ENCODE assay signal across 27 cellular contexts in the genomic region with DNA sequence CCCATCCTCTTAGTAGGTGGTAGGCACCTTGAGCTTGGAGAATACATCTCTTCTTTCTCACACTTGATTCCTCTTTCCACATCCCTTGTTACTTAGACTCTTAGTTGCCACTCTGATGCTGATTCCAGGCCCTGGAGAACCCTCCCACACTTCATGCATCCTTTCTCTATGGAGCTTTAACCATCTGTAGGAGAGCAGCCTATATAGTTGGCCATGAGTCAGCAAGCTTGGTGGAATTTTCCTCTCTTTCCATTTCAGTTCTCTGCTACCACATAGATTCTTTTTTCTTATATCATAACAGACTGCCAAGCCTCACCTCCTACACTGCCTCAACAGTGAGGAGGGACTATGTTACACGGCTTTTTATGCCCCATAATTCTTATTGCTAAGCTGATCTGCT.
"Had no signal": no experiment of that assay in that cellular context is flagged by ENCODE, and none has a peak within 500 bp of the region (broad histone marks: within the 10 kb centered on the region; RNA-seq: fewer than 3 reads in every experiment).

No MANE protein-coding gene starts in this region.

- H3K4me3 ChIP-seq: cardiac muscle cell, coronary artery, dorsolateral prefrontal cortex, heart right ventricle, neural progenitor cell, right lobe of liver, thyroid gland, upper lobe of right lung had no signal

- ATAC-seq: activated naive CD4-positive, alpha-beta T cell treated with anti-CD3 and anti-CD28 coated beads, Interleukin-2, amount 50 U/mL, for 72 hours; activated T-cell treated with anti-CD3 and anti-CD28 coated beads, Interleukin-2, amount 50 U/mL, for 72 hours; effector memory CD8-positive, alpha-beta T cell; esophagus mucosa; foreskin keratinocyte; heart right ventricle; left ventricle myocardium superior; naive thymus-derived CD8-positive, alpha-beta T cell; right lobe of liver; stimulated activated naive CD8-positive, alpha-beta T cell treated with anti-CD3 and anti-CD28 coated beads, Interleukin-15, Interleukin-2, amounts not matched to agents 100 U/mL and 50 U/mL, for 24 hours; upper lobe of right lung had no signal

- H3K4me3 Mint-ChIP-seq: activated T-cell treated with anti-CD3 and anti-CD28 coated beads, Interleukin-2, amount 50 U/mL, for 72 hours; effector memory CD8-positive, alpha-beta T cell; mesothelial cell of epicardium; naive thymus-derived CD8-positive, alpha-beta T cell; neural progenitor cell had no signal

- H3K4me2 ChIP-seq: neural progenitor cell had no signal

- H3K27me3 Mint-ChIP-seq: effector memory CD8-positive, alpha-beta T cell; naive thymus-derived CD8-positive, alpha-beta T cell; progenitor cell of endocrine pancreas had no signal

- H2AFZ ChIP-seq: neural progenitor cell had no signal

- H3K9me3 ChIP-seq: heart right ventricle, thyroid gland, upper lobe of right lung had no signal

- H3K4me1 Mint-ChIP-seq: mesothelial cell of epicardium; naive thymus-derived CD8-positive, alpha-beta T cell; neural progenitor cell had no signal

- H3K27ac ChIP-seq: cardiac muscle cell, coronary artery, foreskin keratinocyte, heart right ventricle, neural progenitor cell, right lobe of liver, thyroid gland, upper lobe of right lung, VCaP had no signal

- H3K9me3 Mint-ChIP-seq: mesothelial cell of epicardium, neural progenitor cell had no signal

- H3K27me3 ChIP-seq: cardiac muscle cell, dorsolateral prefrontal cortex, foreskin keratinocyte, heart right ventricle, neural progenitor cell, right lobe of liver, thyroid gland, upper lobe of right lung had no signal

- FAIRE-seq: TTC549 had no signal

- H3K27ac Mint-ChIP-seq: activated naive CD4-positive, alpha-beta T cell treated with anti-CD3 and anti-CD28 coated beads, Interleukin-2, amount 50 U/mL, for 72 hours; activated T-cell treated with anti-CD3 and anti-CD28 coated beads, Interleukin-2, amount 50 U/mL, for 72 hours; effector memory CD8-positive, alpha-beta T cell; mesothelial cell of epicardium; naive thymus-derived CD8-positive, alpha-beta T cell; neural progenitor cell; progenitor cell of endocrine pancreas had no signal

- DNase-seq: activated CD4-positive, alpha-beta T cell treated with anti-CD3 and anti-CD28 coated beads for 4 hours; activated CD4-positive, alpha-beta T cell treated with anti-CD3 and anti-CD28 coated beads, Interleukin-2, amount 50 U/mL, for 4 hours; activated naive CD4-positive, alpha-beta T cell; activated T-cell treated with anti-CD3 and anti-CD28 coated beads for 4 hours; activated T-cell treated with anti-CD3 and anti-CD28 coated beads, Interleukin-2, amount 50 U/mL, for 72 hours; cerebellar nuclear complex; effector memory CD8-positive, alpha-beta T cell; foreskin keratinocyte; heart right ventricle; left ventricle myocardium superior; naive thymus-derived CD8-positive, alpha-beta T cell; right lobe of liver; stimulated activated CD4-positive, alpha-beta T cell treated with anti-CD3 and anti-CD28 coated beads, Interleukin-2, amount 100 ng/mL, for 48 hours; stimulated activated naive CD8-positive, alpha-beta T cell treated with anti-CD3 and anti-CD28 coated beads, Interleukin-15, Interleukin-2, amounts not matched to agents 100 U/mL and 50 U/mL, for 24 hours; T-helper 9 cell; thyroid gland; upper lobe of right lung had no signal

- H3K36me3 ChIP-seq: cardiac muscle cell, heart right ventricle, neural progenitor cell, right lobe of liver, thyroid gland, upper lobe of right lung had no signal

- H3K9ac ChIP-seq: neural progenitor cell had no signal

- H3K36me3 Mint-ChIP-seq: activated naive CD4-positive, alpha-beta T cell treated with anti-CD3 and anti-CD28 coated beads, Interleukin-2, amount 50 U/mL, for 72 hours; mesothelial cell of epicardium; naive thymus-derived CD8-positive, alpha-beta T cell; neural progenitor cell had no signal

- H3K4me1 ChIP-seq: foreskin keratinocyte, heart right ventricle, neural progenitor cell, right lobe of liver, thyroid gland, upper lobe of right lung had no signal
